Comparison of ENCODE assay signal across 26 cellular contexts in genomic region chr10:70534281-70534680, GRCh38. TPM values are rescaled to one million over a fixed set of nuclear protein-coding genes. Genes with fewer than 3 reads are reported as not detected.
DNase-seq lines count a peak whose midpoint lies in the region; ATAC-seq, FAIRE-seq and TF ChIP-seq lines count a peak whose summit lies in the region.
"Had no signal": no experiment of that assay in that cellular context is flagged by ENCODE, and none has a peak within 500 bp of the region (broad histone marks: within the 10 kb centered on the region; RNA-seq: fewer than 3 reads in every experiment).

No MANE protein-coding gene starts in this region.

- no peak for FAIRE-seq in K562 (lab: Jason Lieb, UNC)
- FAIRE-seq: A549, D721Med, GM12892, GM19239, H54 had no signal

- H3K4me1 Mint-ChIP-seq in nephron = peaks cover 27% of the 10 kb centered on the region
- H3K4me1 Mint-ChIP-seq: CD14-positive monocyte; CD8-positive, alpha-beta memory T cell had no signal

- H3K9me1 ChIP-seq in K562 (ENCODE audit: control insufficient read depth, insufficient read depth, low read length) = no peaks in the 10 kb centered on the region

- no peak overlapping the region for H3K4me2 ChIP-seq in K562 (ENCODE audit: insufficient read depth, low read length)
- no peak overlapping the region for H3K4me2 ChIP-seq in osteoblast (ENCODE audit: insufficient read depth, low read length)
- H3K4me2 ChIP-seq: A549 had no signal

- 0% methylated on average over 7 of the region's 10 CpGs for WGBS in K562 (ENCODE audit: insufficient coverage, low coverage, missing lambda C conversion rate)
- WGBS in esophagus squamous epithelium, 2 donors = 92 to 95% methylated on average over 9 to 10 of the region's 10 CpGs

- TF ChIP-seq POLR2A in K562 (conservative IDR thresholded peaks at IDR 0.05) (no peak), esophagus squamous epithelium (IDR thresholded peaks at IDR 0.05) (no peak)

- TF ChIP-seq CTCF in GM10266 (IDR thresholded peaks at IDR 0.05; ENCODE audit: control insufficient read depth, insufficient read depth, low read depth, missing control alignments) (peak; percentile 8), K562 (IDR thresholded peaks at IDR 0.05 in 2 of 3, conservative IDR thresholded peaks at IDR 0.05 in 1 of 3; ENCODE audit: insufficient read depth in 2 of 3, low read depth in 1 of 3, low read length in 3 of 3) (peak; percentile 32 to 43 (median 34); a peak in 4 of 6 replicates), nephron (IDR thresholded peaks at IDR 0.05; ENCODE audit: unreplicated experiment in 3 of 3) (no peak), osteoblast (IDR thresholded peaks at IDR 0.05; ENCODE audit: extremely low read depth, low read depth, low read length) (no peak), esophagus squamous epithelium (IDR thresholded peaks at IDR 0.05) (no peak)

- peak in 1 of 2 experiments; percentile 46; a peak in 2 of 4 replicates for TF ChIP-seq RAD21 in K562 (CRISPR knock-in tag; conservative IDR thresholded peaks at IDR 0.05 in 1 of 2, IDR thresholded peaks at IDR 0.05 in 1 of 2)

- BruUV-seq in K562 (replicated peaks; lab: Mats Ljungman, UMichigan) = no TSS peak

- H3K79me2 ChIP-seq in K562 (ENCODE audit: control insufficient read depth, insufficient read depth, low read length) = no peaks in the 10 kb centered on the region
- H3K79me2 ChIP-seq in osteoblast (ENCODE audit: insufficient read depth, low read length) = no peaks in the 10 kb centered on the region

- ATAC-seq in K562 (0 out of 3 replicates have a peak, but pooled peaks have one; percentile 21), GM21367 (IDR thresholded peaks at IDR 0.05; ENCODE audit: unreplicated experiment) (no peak)
- ATAC-seq: A549 had no signal

- TF ChIP-seq EP300 in K562 (IDR thresholded peaks at IDR 0.05; ENCODE audit: low read length) = no peak

- H3K9ac ChIP-seq in K562 (ENCODE audit: insufficient read depth in 1 of 2, low read depth in 2 of 2, low read length in 2 of 2) = no peak overlapping the region

- H3K36me3 ChIP-seq in K562 (ENCODE audit: control insufficient read depth, insufficient read depth, low read length) = no peaks in the 10 kb centered on the region
- H3K36me3 ChIP-seq in osteoblast (ENCODE audit: insufficient read depth, low read length) = no peaks in the 10 kb centered on the region
- peaks cover 0 to 7% (median 0%) of the 10 kb centered on the region in 3 donors for H3K36me3 ChIP-seq in esophagus squamous epithelium
- H3K36me3 ChIP-seq: BE2C had no signal

- H3K4me3 ChIP-seq in K562 (no peak overlapping the region), osteoblast (ENCODE audit: insufficient read depth, low read length) (no peak overlapping the region), esophagus squamous epithelium (no peak overlapping the region)
- H3K4me3 ChIP-seq: A549; BLaER1 treated with 17β-estradiol and CSF1 and Interleukin-3, amounts not matched to agents 10 nM and 100 nM; HAP-1 had no signal

- H3K27ac Mint-ChIP-seq in nephron = peak overlapping the region in 2 of 3 experiments; percentile 68 to 77
- H3K27ac Mint-ChIP-seq: CD4-positive, alpha-beta T cell; CD8-positive, alpha-beta memory T cell; HFFc6 had no signal

- H3K9me3 Mint-ChIP-seq in nephron = no peaks in the 10 kb centered on the region
- H3K9me3 Mint-ChIP-seq: CD4-positive, alpha-beta T cell; CD8-positive, alpha-beta memory T cell; HFFc6 had no signal

- no peak overlapping the region for H3K27ac ChIP-seq in K562 (ENCODE audit: extremely low read depth, low read depth, low read length)
- H3K27ac ChIP-seq in osteoblast (ENCODE audit: low read depth, low read length) = no peak overlapping the region
- H3K27ac ChIP-seq in esophagus squamous epithelium = no peak overlapping the region
- H3K27ac ChIP-seq: A549 had no signal

- CTCF ChIA-PET in K562 (lab: Yijun Ruan, JAX; ENCODE audit: low intra/inter-chr PET ratio) = no interaction called here

- H3K4me3 Mint-ChIP-seq in nephron = no peak overlapping the region
- H3K4me3 Mint-ChIP-seq: CD14-positive monocyte; CD4-positive, alpha-beta T cell; CD8-positive, alpha-beta memory T cell; HFFc6 had no signal

- no peak overlapping the region for H2AFZ ChIP-seq in K562 (ENCODE audit: low read depth, low read length)
- H2AFZ ChIP-seq in osteoblast (ENCODE audit: low read length) = no peak overlapping the region

- H3K4me1 ChIP-seq in K562 (replicated peaks in 1 of 2; ENCODE audit: control insufficient read depth in 2 of 2, insufficient read depth in 2 of 2, low read length in 2 of 2) (peaks cover 0 to 29% of the 10 kb centered on the region in 2 experiments; a peak in 2 of 5 replicates), osteoblast (ENCODE audit: insufficient read depth, low read length) (no peaks in the 10 kb centered on the region), esophagus squamous epithelium (no peaks in the 10 kb centered on the region)
- H3K4me1 ChIP-seq: A549, BE2C, HAP-1 had no signal

- in situ Hi-C loops in K562 (cut with MboI) = loop anchor here (10.0 kb wide), 1 partner anchor 319 kb away; no protein-coding TSS in a partner anchor

- H3K27me3 ChIP-seq in K562 (ENCODE audit: control insufficient read depth in 2 of 2, insufficient read depth in 2 of 2, low read length in 2 of 2) = peaks cover 13 to 70% of the 10 kb centered on the region in 2 experiments; a peak in 4 of 5 replicates
- H3K27me3 ChIP-seq in osteoblast (ENCODE audit: insufficient read depth, low read length) = peaks cover 8% of the 10 kb centered on the region
- no peaks in the 10 kb centered on the region for H3K27me3 ChIP-seq in esophagus squamous epithelium
- H3K27me3 ChIP-seq: BE2C; BLaER1 treated with 17β-estradiol and CSF1 and Interleukin-3, amounts not matched to agents 10 nM and 100 nM had no signal

- DNase-seq in GM10266 (ENCODE audit: extremely low spot score) = no peak
- peak in 2 of 4 experiments; percentile 45 to 46 for DNase-seq in K562 (ENCODE audit: extremely low read depth in 1 of 4, low spot score in 3 of 4)
- DNase-seq in osteoblast (ENCODE audit: insufficient read length, low spot score, missing footprints) = peak; percentile 66
- no peak for DNase-seq in esophagus squamous epithelium (lab: John Stamatoyannopoulos, UW)
- DNase-seq in NCI-H146 treated with DMSO at 0.1 percent for 48 hours (lab: John Stamatoyannopoulos, UW; ENCODE audit: unreplicated experiment) = no peak
- DNase-seq: 8988T; ACHN; AML-193; BE2C; CD4-positive, alpha-beta T cell; CD8-positive, alpha-beta memory T cell; DMS53; DMS79 treated with DMSO at 0.1 percent for 48 hours; GF-D8; GOT3; HFFc6 had no signal

- H3K36me3 Mint-ChIP-seq in nephron (ENCODE audit: low read depth) = no peaks in the 10 kb centered on the region
- H3K36me3 Mint-ChIP-seq: CD14-positive monocyte; CD8-positive, alpha-beta memory T cell had no signal

- intact Hi-C loops in K562 (cut with micrococcal nuclease) (loop anchor here (10.0 kb wide), 1 partner anchor 309 kb away; no protein-coding TSS in a partner anchor), esophagus squamous epithelium (cut with DNase I) (no loop called here)

- peaks cover 9% of the 10 kb centered on the region for H3K27me3 Mint-ChIP-seq in nephron (ENCODE audit: low read depth)
- H3K27me3 Mint-ChIP-seq: CD4-positive, alpha-beta T cell had no signal

- H3K9me3 ChIP-seq in K562 (replicated peaks; ENCODE audit: control insufficient read depth, insufficient read depth, low read depth, low read length) (no peaks in the 10 kb centered on the region), osteoblast (ENCODE audit: low read depth, low read length) (no peaks in the 10 kb centered on the region), esophagus squamous epithelium (no peaks in the 10 kb centered on the region)
- H3K9me3 ChIP-seq: A549; BE2C; BLaER1 treated with 17β-estradiol and CSF1 and Interleukin-3, amounts not matched to agents 10 nM and 100 nM; HAP-1 had no signal

- H4K20me1 ChIP-seq in K562 (replicated peaks; ENCODE audit: control insufficient read depth, insufficient read depth, low read length) (peaks cover 5% of the 10 kb centered on the region; the same call in 1 of the 2 replicates), osteoblast (ENCODE audit: insufficient read depth, low read length) (no peaks in the 10 kb centered on the region)

- POLR2A ChIA-PET in K562 (lab: Yijun Ruan, JAX) = interaction anchor here (0.6 to 0.9 kb wide), 2 partner anchors 19 to 150 kb away, joined by 3 read pairs; no protein-coding TSS in a partner anchor

TF ChIP-seq in K562, 482 proteins besides CTCF, POLR2A, EP300 and RAD21:
- TF ChIP-seq ARHGAP35 (IDR thresholded peaks at IDR 0.05; ENCODE audit: partially characterized antibody) (no peak), PHB (CRISPR knock-in tag; IDR thresholded peaks at IDR 0.05) (no peak), BRD4 (IDR thresholded peaks at IDR 0.05) (no peak)
TF ChIP-seq in K562: peak in this region for 0.

RNA-seq across cellular contexts. Expression of gene PALD1, which starts 55.7 kb away (rescaled TPM):
- 0.14 and 0.72 TPM in 2 replicates for total RNA-seq in K562 (2011; cell fraction: chromatin; rRNA removed; ENCODE audit: low replicate concordance)
- total RNA-seq in K562 (2011; cell fraction: nucleolus; rRNA removed) = 0.26 and 0.67 TPM in 2 replicates
- 0.15 and 0.29 TPM in 2 replicates for total RNA-seq in K562 (2011; cell fraction: nucleoplasm; rRNA removed)
- total RNA-seq in K562 (2014; rRNA removed) (0.09 and 0.16 TPM in 2 replicates), K562 (2014; rRNA removed; fragmentation: Illumina TruSeq; extraction: Trizol) (0.03 and 0.07 TPM in 2 replicates), K562 (2015; rRNA removed; fragmentation: Illumina TruSeq; extraction: Trizol) (0.04 and 0.07 TPM in 2 replicates), K562 (2021) (0.27 and 0.29 TPM in 2 replicates), osteoblast (under 0.01 and 0.29 TPM in 2 replicates), esophagus squamous epithelium (10 to 100 TPM in 1 of 4 donors, 1 to 10 TPM in 3; 2.6 to 11.3 (median 4.5) TPM)
- polyA plus RNA-seq in K562 (2011; rRNA removed) (0.13 and 0.26 TPM in 2 replicates), K562 (2014; fragmentation: Illumina TruSeq; extraction: Trizol) (0.03 and 0.15 TPM in 2 replicates), K562 (2014; fragmentation: Nextera tagmentation; extraction: Ambion mirVana) (not detected), K562 (2014; rRNA removed) (0.13 and 0.15 TPM in 2 replicates)
- 0.18 and 0.25 TPM in 2 replicates for polyA plus RNA-seq in K562 (2011; cell fraction: cytosol; rRNA removed)
- polyA plus RNA-seq in K562 (2011; cell fraction: nucleus; rRNA removed) = 0.53 and 0.81 TPM in 2 replicates
- 0.08 and 0.11 TPM in 2 replicates for polyA plus RNA-seq in K562 (2012)
- polyA minus RNA-seq in K562 (2011; rRNA and poly(A)+ RNA removed) = 0.15 and 0.25 TPM in 2 replicates
- polyA minus RNA-seq in K562 (2011; cell fraction: cytosol; rRNA and poly(A)+ RNA removed) = 0.19 TPM in 1 of 2 replicates, not detected in the other
- polyA minus RNA-seq in K562 (2011; cell fraction: nucleus; rRNA and poly(A)+ RNA removed) = under 0.01 and 0.44 TPM in 2 replicates
- total RNA-seq: HFFc6 had no signal
- polyA plus RNA-seq: CD8-positive, alpha-beta memory T cell had no signal

Comparison
In these comparisons a context has a peak if more than half of its experiments do, and no peak if none do; other contexts are left out.
1. CTCF ChIP-seq: peak in GM10266 (single experiment) and K562 (3 of 3); none in nephron (0 of 3), osteoblast (single experiment) and esophagus squamous epithelium (0 of 6).